9 cellular contexts compared by ENCODE assay signal in genomic region chr11:126281666-126282175, GRCh38. TPM values are rescaled to one million over a fixed set of nuclear protein-coding genes. Genes with fewer than 3 reads are reported as not detected.
A peak's percentile ranks its signal among the peaks of the same experiment; 100 is the strongest.
DNase-seq lines count a peak whose midpoint lies in the region; ATAC-seq and TF ChIP-seq lines count a peak whose summit lies in the region.
"Had no signal": no experiment of that assay in that cellular context is flagged by ENCODE, and none has a peak within 500 bp of the region (broad histone marks: within the 10 kb centered on the region; RNA-seq: fewer than 3 reads in every experiment).

No MANE protein-coding gene starts in this region.

- in situ Hi-C loops in ACHN (cut with HindIII; ENCODE audit: low pct_ligation_motif_present, low pct_unique_long_range_greater_than_20kb, low sequenced_read_pairs) = no loop called here

- peaks cover 28 to 53% (median 49%) of the 10 kb centered on the region in 4 donors for H3K4me1 Mint-ChIP-seq in naive thymus-derived CD8-positive, alpha-beta T cell

- POLR2A ChIA-PET in naive thymus-derived CD8-positive, alpha-beta T cell (lab: Charles Lee) = interaction anchor here (1.2 to 5.8 kb wide), 5 partner anchors 11 to 71 kb away, joined by 3 to 91 read pairs (median 12); partner anchors contain the start of genes DCPS, FAM118B, FOXRED1 and RPUSD4

- intact Hi-C loops in Right ventricle myocardium inferior (cut with DNase I) = no loop called here

- DNase-seq in right atrium auricular region (ENCODE audit: low spot score) (no peak), Right ventricle myocardium inferior (ENCODE audit: missing footprints) (no peak), caudate nucleus (lab: John Stamatoyannopoulos, UW) (no peak), substantia nigra (lab: John Stamatoyannopoulos, UW) (no peak), ACHN (no peak)
- no peak for DNase-seq in naive thymus-derived CD8-positive, alpha-beta T cell
- DNase-seq: DND-41 had no signal

- TF ChIP-seq CTCF in right atrium auricular region (IDR thresholded peaks at IDR 0.05) = no peak

- H3K4me3 Mint-ChIP-seq in naive thymus-derived CD8-positive, alpha-beta T cell = peak overlapping the region; percentile 89 to 100 (median 92)

- ATAC-seq in Right ventricle myocardium inferior (no peak), GM19463 (IDR thresholded peaks at IDR 0.05; ENCODE audit: unreplicated experiment) (no peak), GM21786 (IDR thresholded peaks at IDR 0.05; ENCODE audit: unreplicated experiment) (no peak)
- ATAC-seq in naive thymus-derived CD8-positive, alpha-beta T cell = no peak

- no peaks in the 10 kb centered on the region for H3K27me3 Mint-ChIP-seq in naive thymus-derived CD8-positive, alpha-beta T cell

- H3K4me1 ChIP-seq in right atrium auricular region = peaks cover 0 to 25% of the 10 kb centered on the region in 2 donors

- H3K9me3 ChIP-seq in right atrium auricular region = no peaks in the 10 kb centered on the region

- peaks cover 0 to 9% (median 0%) of the 10 kb centered on the region in 3 donors for H3K36me3 Mint-ChIP-seq in naive thymus-derived CD8-positive, alpha-beta T cell

- H3K27ac ChIP-seq in right atrium auricular region (peak overlapping the region; percentile 81 to 89), caudate nucleus (ENCODE audit: low read depth, low read length) (peak overlapping the region; percentile 72), substantia nigra (ENCODE audit: low read depth, low read length, poor library complexity, severe bottlenecking) (no peak overlapping the region)

- H3K27ac Mint-ChIP-seq in naive thymus-derived CD8-positive, alpha-beta T cell = peak overlapping the region; percentile 94 to 99 (median 97)

- peak overlapping the region in 1 of 2 donors; percentile 73 for H3K4me3 ChIP-seq in right atrium auricular region

- no peaks in the 10 kb centered on the region for H3K9me3 Mint-ChIP-seq in naive thymus-derived CD8-positive, alpha-beta T cell

- peaks cover 10% of the 10 kb centered on the region for H3K36me3 ChIP-seq in right atrium auricular region

- no peaks in the 10 kb centered on the region for H3K27me3 ChIP-seq in right atrium auricular region

RNA-seq across cellular contexts. Expression of gene TIRAP, which starts 1.2 kb away (rescaled TPM):
- total RNA-seq in right atrium auricular region (1 to 10 TPM; 6.3 to 7.4 TPM), Right ventricle myocardium inferior (6.5 TPM)
- total RNA-seq in naive thymus-derived CD8-positive, alpha-beta T cell = 10 to 100 TPM; 19.0 to 22.1 TPM
- polyA plus RNA-seq in naive thymus-derived CD8-positive, alpha-beta T cell = 10 to 100 TPM in 1 of 3 donors, 1 to 10 TPM in 2; 7.4 to 11.6 (median 8.3) TPM

RNA-seq across cellular contexts. Expression of gene FOXRED1, which starts 12.8 kb away (rescaled TPM):
- total RNA-seq in right atrium auricular region = 10 to 100 TPM; 19.1 to 26.6 TPM
- total RNA-seq in Right ventricle myocardium inferior = 31.6 TPM
- 10 to 100 TPM; 35.5 to 44.2 TPM for total RNA-seq in naive thymus-derived CD8-positive, alpha-beta T cell
- 10 to 100 TPM; 23.5 to 28.7 (median 28.3) TPM for polyA plus RNA-seq in naive thymus-derived CD8-positive, alpha-beta T cell

RNA-seq across cellular contexts. Expression of gene SRPRA, which starts 13.0 kb away (rescaled TPM):
- 10 to 100 TPM; 70.3 to 91.9 TPM for total RNA-seq in right atrium auricular region
- total RNA-seq in Right ventricle myocardium inferior = 64.5 TPM
- total RNA-seq in naive thymus-derived CD8-positive, alpha-beta T cell = 100 to 1,000 TPM; 156 to 160 TPM
- polyA plus RNA-seq in naive thymus-derived CD8-positive, alpha-beta T cell = 100 to 1,000 TPM in 1 of 3 donors, 10 to 100 TPM in 2; 92.3 to 134 (median 95.7) TPM

RNA-seq across cellular contexts. Expression of gene DCPS, which starts 22.1 kb away (rescaled TPM):
- 10 to 100 TPM; 12.1 to 14.1 TPM for total RNA-seq in right atrium auricular region
- 10.8 TPM for total RNA-seq in Right ventricle myocardium inferior
- 10 to 100 TPM; 13.9 to 17.4 TPM for total RNA-seq in naive thymus-derived CD8-positive, alpha-beta T cell
- polyA plus RNA-seq in naive thymus-derived CD8-positive, alpha-beta T cell = 10 to 100 TPM; 36.7 to 47.2 (median 37.3) TPM
